Comparison of ENCODE assay signal across 1 cellular context in genomic region chr17:57243171-57243622, GRCh38.
TF ChIP-seq lines count a peak whose summit lies in the region.

No MANE protein-coding gene starts in this region.

TF ChIP-seq in HepG2, 621 proteins besides CTCF, POLR2A, EP300 and RAD21 (continued from another document and continues in another):
- TF ChIP-seq, protein P1, sequence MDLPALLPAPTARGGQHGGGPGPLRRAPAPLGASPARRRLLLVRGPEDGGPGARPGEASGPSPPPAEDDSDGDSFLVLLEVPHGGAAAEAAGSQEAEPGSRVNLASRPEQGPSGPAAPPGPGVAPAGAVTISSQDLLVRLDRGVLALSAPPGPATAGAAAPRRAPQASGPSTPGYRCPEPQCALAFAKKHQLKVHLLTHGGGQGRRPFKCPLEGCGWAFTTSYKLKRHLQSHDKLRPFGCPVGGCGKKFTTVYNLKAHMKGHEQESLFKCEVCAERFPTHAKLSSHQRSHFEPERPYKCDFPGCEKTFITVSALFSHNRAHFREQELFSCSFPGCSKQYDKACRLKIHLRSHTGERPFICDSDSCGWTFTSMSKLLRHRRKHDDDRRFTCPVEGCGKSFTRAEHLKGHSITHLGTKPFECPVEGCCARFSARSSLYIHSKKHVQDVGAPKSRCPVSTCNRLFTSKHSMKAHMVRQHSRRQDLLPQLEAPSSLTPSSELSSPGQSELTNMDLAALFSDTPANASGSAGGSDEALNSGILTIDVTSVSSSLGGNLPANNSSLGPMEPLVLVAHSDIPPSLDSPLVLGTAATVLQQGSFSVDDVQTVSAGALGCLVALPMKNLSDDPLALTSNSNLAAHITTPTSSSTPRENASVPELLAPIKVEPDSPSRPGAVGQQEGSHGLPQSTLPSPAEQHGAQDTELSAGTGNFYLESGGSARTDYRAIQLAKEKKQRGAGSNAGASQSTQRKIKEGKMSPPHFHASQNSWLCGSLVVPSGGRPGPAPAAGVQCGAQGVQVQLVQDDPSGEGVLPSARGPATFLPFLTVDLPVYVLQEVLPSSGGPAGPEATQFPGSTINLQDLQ (CRISPR knock-in tag; IDR thresholded peaks at IDR 0.05), result no peak
- TF ChIP-seq ZSCAN30 (CRISPR knock-in tag; IDR thresholded peaks at IDR 0.05) (no peak), PPARG (CRISPR knock-in tag; conservative IDR thresholded peaks at IDR 0.05) (peak; percentile 55; the same call in 1 of the 2 replicates), ZFP36L1 (CRISPR knock-in tag; IDR thresholded peaks at IDR 0.05) (no peak), ARID2 (CRISPR knock-in tag; IDR thresholded peaks at IDR 0.05; ENCODE audit: borderline replicate concordance) (no peak), UBTF (CRISPR knock-in tag; IDR thresholded peaks at IDR 0.05) (peak; percentile 56; the same call in 1 of the 2 replicates), LCORL (IDR thresholded peaks at IDR 0.05) (no peak), LCORL (CRISPR knock-in tag; IDR thresholded peaks at IDR 0.05) (peak; percentile 75; the same call in 1 of the 2 replicates), ZNF7 (CRISPR knock-in tag; IDR thresholded peaks at IDR 0.05) (no peak), TEAD2 (CRISPR knock-in tag; IDR thresholded peaks at IDR 0.05) (no peak), BCL6 (CRISPR knock-in tag; IDR thresholded peaks at IDR 0.05) (no peak), ZNF234 (CRISPR knock-in tag; conservative IDR thresholded peaks at IDR 0.05) (no peak), ELF3 (CRISPR knock-in tag; IDR thresholded peaks at IDR 0.05) (peak; percentile 54), FOSL2 (CRISPR knock-in tag; IDR thresholded peaks at IDR 0.05) (peak; percentile 52), HDAC1 (CRISPR knock-in tag; IDR thresholded peaks at IDR 0.05) (peak; percentile 53; the same call in 1 of the 2 replicates), ZNF329 (CRISPR knock-in tag; IDR thresholded peaks at IDR 0.05; ENCODE audit: low read depth) (no peak), IRX3 (CRISPR knock-in tag; IDR thresholded peaks at IDR 0.05; ENCODE audit: borderline replicate concordance, low read depth) (no peak), ZBTB46 (CRISPR knock-in tag; IDR thresholded peaks at IDR 0.05; ENCODE audit: borderline replicate concordance) (no peak), ZMAT5 (CRISPR knock-in tag; IDR thresholded peaks at IDR 0.05; ENCODE audit: borderline replicate concordance, low read depth) (no peak), ZNF75D (CRISPR knock-in tag; IDR thresholded peaks at IDR 0.05; ENCODE audit: borderline replicate concordance) (no peak), CEBPG (CRISPR knock-in tag; IDR thresholded peaks at IDR 0.05) (0 out of 2 replicates have a peak, but pooled peaks have one; percentile 35), SALL2 (CRISPR knock-in tag; IDR thresholded peaks at IDR 0.05) (peak; percentile 61; the same call in 1 of the 2 replicates), ZNF101 (CRISPR knock-in tag; IDR thresholded peaks at IDR 0.05; ENCODE audit: borderline replicate concordance, low read depth) (no peak), FOXP1 (IDR thresholded peaks at IDR 0.05) (no peak), FOXP1 (CRISPR knock-in tag; IDR thresholded peaks at IDR 0.05) (peak; percentile 14; the same call in 1 of the 2 replicates), ZBTB43 (CRISPR knock-in tag; conservative IDR thresholded peaks at IDR 0.05) (no peak), ZNF720 (CRISPR knock-in tag; IDR thresholded peaks at IDR 0.05) (no peak), PHF5A (CRISPR knock-in tag; IDR thresholded peaks at IDR 0.05; ENCODE audit: low read depth, unreplicated experiment) (peak; percentile 55), ZNF746 (CRISPR knock-in tag; IDR thresholded peaks at IDR 0.05) (no peak), ZNF660 (CRISPR knock-in tag; IDR thresholded peaks at IDR 0.05; ENCODE audit: borderline replicate concordance, low read depth) (no peak), ZNF556 (CRISPR knock-in tag; IDR thresholded peaks at IDR 0.05; ENCODE audit: borderline replicate concordance) (peak; percentile 69; the same call in 1 of the 2 replicates), KDM2A (CRISPR knock-in tag; IDR thresholded peaks at IDR 0.05; ENCODE audit: borderline replicate concordance, low read depth) (peak; percentile 79; the same call in 1 of the 2 replicates), ZNF615 (CRISPR knock-in tag; IDR thresholded peaks at IDR 0.05; ENCODE audit: borderline replicate concordance) (no peak), ZNF772 (CRISPR knock-in tag; IDR thresholded peaks at IDR 0.05) (peak; percentile 18; the same call in 1 of the 2 replicates), ZNF256 (CRISPR knock-in tag; conservative IDR thresholded peaks at IDR 0.05) (no peak), NFE2L2 (IDR thresholded peaks at IDR 0.05; ENCODE audit: low read length) (peak; percentile 18; the same call in 1 of the 2 replicates), PITX1 (CRISPR knock-in tag; IDR thresholded peaks at IDR 0.05) (peak; percentile 66; the same call in 1 of the 2 replicates), CBX5 (CRISPR knock-in tag; IDR thresholded peaks at IDR 0.05; ENCODE audit: borderline replicate concordance) (no peak; the same call in 1 of the 2 replicates), NFKBIZ (CRISPR knock-in tag; IDR thresholded peaks at IDR 0.05) (peak; percentile 63), ZNF784 (CRISPR knock-in tag; IDR thresholded peaks at IDR 0.05; ENCODE audit: borderline replicate concordance) (0 out of 2 replicates have a peak, but pooled peaks have one; percentile 41)
- TF ChIP-seq, protein P2, sequence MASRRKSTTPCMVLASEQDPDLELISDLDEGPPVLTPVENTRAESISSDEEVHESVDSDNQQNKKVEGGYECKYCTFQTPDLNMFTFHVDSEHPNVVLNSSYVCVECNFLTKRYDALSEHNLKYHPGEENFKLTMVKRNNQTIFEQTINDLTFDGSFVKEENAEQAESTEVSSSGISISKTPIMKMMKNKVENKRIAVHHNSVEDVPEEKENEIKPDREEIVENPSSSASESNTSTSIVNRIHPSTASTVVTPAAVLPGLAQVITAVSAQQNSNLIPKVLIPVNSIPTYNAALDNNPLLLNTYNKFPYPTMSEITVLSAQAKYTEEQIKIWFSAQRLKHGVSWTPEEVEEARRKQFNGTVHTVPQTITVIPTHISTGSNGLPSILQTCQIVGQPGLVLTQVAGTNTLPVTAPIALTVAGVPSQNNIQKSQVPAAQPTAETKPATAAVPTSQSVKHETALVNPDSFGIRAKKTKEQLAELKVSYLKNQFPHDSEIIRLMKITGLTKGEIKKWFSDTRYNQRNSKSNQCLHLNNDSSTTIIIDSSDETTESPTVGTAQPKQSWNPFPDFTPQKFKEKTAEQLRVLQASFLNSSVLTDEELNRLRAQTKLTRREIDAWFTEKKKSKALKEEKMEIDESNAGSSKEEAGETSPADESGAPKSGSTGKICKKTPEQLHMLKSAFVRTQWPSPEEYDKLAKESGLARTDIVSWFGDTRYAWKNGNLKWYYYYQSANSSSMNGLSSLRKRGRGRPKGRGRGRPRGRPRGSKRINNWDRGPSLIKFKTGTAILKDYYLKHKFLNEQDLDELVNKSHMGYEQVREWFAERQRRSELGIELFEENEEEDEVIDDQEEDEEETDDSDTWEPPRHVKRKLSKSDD (CRISPR knock-in tag; IDR thresholded peaks at IDR 0.05; ENCODE audit: low read depth), result no peak
- TF ChIP-seq, protein P3, sequence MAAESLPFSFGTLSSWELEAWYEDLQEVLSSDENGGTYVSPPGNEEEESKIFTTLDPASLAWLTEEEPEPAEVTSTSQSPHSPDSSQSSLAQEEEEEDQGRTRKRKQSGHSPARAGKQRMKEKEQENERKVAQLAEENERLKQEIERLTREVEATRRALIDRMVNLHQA (CRISPR knock-in tag; IDR thresholded peaks at IDR 0.05), result no peak
- TF ChIP-seq, protein P4, sequence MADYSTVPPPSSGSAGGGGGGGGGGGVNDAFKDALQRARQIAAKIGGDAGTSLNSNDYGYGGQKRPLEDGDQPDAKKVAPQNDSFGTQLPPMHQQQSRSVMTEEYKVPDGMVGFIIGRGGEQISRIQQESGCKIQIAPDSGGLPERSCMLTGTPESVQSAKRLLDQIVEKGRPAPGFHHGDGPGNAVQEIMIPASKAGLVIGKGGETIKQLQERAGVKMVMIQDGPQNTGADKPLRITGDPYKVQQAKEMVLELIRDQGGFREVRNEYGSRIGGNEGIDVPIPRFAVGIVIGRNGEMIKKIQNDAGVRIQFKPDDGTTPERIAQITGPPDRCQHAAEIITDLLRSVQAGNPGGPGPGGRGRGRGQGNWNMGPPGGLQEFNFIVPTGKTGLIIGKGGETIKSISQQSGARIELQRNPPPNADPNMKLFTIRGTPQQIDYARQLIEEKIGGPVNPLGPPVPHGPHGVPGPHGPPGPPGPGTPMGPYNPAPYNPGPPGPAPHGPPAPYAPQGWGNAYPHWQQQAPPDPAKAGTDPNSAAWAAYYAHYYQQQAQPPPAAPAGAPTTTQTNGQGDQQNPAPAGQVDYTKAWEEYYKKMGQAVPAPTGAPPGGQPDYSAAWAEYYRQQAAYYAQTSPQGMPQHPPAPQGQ (CRISPR knock-in tag; IDR thresholded peaks at IDR 0.05; ENCODE audit: borderline replicate concordance), result no peak
- TF ChIP-seq, protein P5, sequence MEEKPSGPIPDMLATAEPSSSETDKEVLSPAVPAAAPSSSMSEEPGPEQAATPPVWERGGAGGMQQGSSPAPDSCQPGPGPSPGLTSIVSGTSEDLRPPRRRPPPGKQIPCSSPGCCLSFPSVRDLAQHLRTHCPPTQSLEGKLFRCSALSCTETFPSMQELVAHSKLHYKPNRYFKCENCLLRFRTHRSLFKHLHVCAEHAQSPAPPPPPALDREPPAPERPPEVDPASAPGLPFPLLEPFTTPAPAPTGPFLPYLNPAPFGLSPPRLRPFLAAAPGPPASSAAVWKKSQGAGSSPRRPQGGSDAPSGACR (CRISPR knock-in tag; IDR thresholded peaks at IDR 0.05), result peak; percentile 64; the same call in 1 of the 2 replicates
- TF ChIP-seq, protein P6, sequence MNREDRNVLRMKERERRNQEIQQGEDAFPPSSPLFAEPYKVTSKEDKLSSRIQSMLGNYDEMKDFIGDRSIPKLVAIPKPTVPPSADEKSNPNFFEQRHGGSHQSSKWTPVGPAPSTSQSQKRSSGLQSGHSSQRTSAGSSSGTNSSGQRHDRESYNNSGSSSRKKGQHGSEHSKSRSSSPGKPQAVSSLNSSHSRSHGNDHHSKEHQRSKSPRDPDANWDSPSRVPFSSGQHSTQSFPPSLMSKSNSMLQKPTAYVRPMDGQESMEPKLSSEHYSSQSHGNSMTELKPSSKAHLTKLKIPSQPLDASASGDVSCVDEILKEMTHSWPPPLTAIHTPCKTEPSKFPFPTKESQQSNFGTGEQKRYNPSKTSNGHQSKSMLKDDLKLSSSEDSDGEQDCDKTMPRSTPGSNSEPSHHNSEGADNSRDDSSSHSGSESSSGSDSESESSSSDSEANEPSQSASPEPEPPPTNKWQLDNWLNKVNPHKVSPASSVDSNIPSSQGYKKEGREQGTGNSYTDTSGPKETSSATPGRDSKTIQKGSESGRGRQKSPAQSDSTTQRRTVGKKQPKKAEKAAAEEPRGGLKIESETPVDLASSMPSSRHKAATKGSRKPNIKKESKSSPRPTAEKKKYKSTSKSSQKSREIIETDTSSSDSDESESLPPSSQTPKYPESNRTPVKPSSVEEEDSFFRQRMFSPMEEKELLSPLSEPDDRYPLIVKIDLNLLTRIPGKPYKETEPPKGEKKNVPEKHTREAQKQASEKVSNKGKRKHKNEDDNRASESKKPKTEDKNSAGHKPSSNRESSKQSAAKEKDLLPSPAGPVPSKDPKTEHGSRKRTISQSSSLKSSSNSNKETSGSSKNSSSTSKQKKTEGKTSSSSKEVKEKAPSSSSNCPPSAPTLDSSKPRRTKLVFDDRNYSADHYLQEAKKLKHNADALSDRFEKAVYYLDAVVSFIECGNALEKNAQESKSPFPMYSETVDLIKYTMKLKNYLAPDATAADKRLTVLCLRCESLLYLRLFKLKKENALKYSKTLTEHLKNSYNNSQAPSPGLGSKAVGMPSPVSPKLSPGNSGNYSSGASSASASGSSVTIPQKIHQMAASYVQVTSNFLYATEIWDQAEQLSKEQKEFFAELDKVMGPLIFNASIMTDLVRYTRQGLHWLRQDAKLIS (CRISPR knock-in tag; IDR thresholded peaks at IDR 0.05), result no peak
